Comparison of ENCODE assay signal across 32 cellular contexts in genomic region chr7:126163647-126164046, GRCh38.
DNase-seq lines count a peak whose midpoint lies in the region; ATAC-seq, FAIRE-seq and TF ChIP-seq lines count a peak whose summit lies in the region.
"Had no signal": no experiment of that assay in that cellular context is flagged by ENCODE, and none has a peak within 500 bp of the region (broad histone marks: within the 10 kb centered on the region; RNA-seq: fewer than 3 reads in every experiment).

No MANE protein-coding gene starts in this region.

- TF ChIP-seq EP300 in SK-N-SH (IDR thresholded peaks at IDR 0.05; ENCODE audit: borderline replicate concordance in 1 of 2, low read depth in 1 of 2, low read length in 1 of 2) (no peak), K562 (IDR thresholded peaks at IDR 0.05; ENCODE audit: low read length) (no peak)

- H3K79me2 ChIP-seq in SK-N-SH (ENCODE audit: insufficient read depth) (no peaks in the 10 kb centered on the region), K562 (ENCODE audit: control insufficient read depth, insufficient read depth, low read length) (no peaks in the 10 kb centered on the region)

- intact Hi-C loops in K562 (cut with micrococcal nuclease) = no loop called here

- H3K4me2 ChIP-seq in SK-N-SH (no peak overlapping the region), K562 (ENCODE audit: insufficient read depth, low read length) (no peak overlapping the region)
- H3K4me2 ChIP-seq: A549; BLaER1; BLaER1 treated with 17β-estradiol and CSF1 and Interleukin-3, amounts not matched to agents 10 nM and 100 nM had no signal

- H3K4me1 ChIP-seq in SK-N-SH (ENCODE audit: control insufficient read depth in 1 of 2, insufficient read depth in 2 of 2, low read depth in 1 of 2, low read length in 1 of 2) (no peaks in the 10 kb centered on the region; a peak in 1 of 4 replicates), HEK293 (ENCODE audit: control insufficient read depth, insufficient read depth, low read length) (no peaks in the 10 kb centered on the region), K562 (replicated peaks in 1 of 2; ENCODE audit: control insufficient read depth in 2 of 2, insufficient read depth in 2 of 2, low read length in 2 of 2) (no peaks in the 10 kb centered on the region)
- H3K4me1 ChIP-seq: A549; BE2C; BLaER1; BLaER1 treated with 17β-estradiol and CSF1 and Interleukin-3, amounts not matched to agents 10 nM and 100 nM; Caco-2 had no signal

- no peak overlapping the region for H3K4me3 ChIP-seq in SK-N-SH (ENCODE audit: low read depth in 2 of 2, low read length in 1 of 2)
- H3K4me3 ChIP-seq in HEK293 (ENCODE audit: low read depth, low read length) = no peak overlapping the region
- H3K4me3 ChIP-seq in K562 = no peak overlapping the region
- H3K4me3 ChIP-seq: A549; BLaER1; BLaER1 treated with 17β-estradiol and CSF1 and Interleukin-3, amounts not matched to agents 10 nM and 100 nM had no signal

- FAIRE-seq in K562 (lab: Jason Lieb, UNC) = no peak
- FAIRE-seq: A549, D721Med had no signal

- no TSS peak for BruUV-seq in K562 (replicated peaks; lab: Mats Ljungman, UMichigan)

- H3F3A ChIP-seq in SK-N-SH (replicated peaks; ENCODE audit: insufficient read depth) = no peaks in the 10 kb centered on the region

- ATAC-seq in SK-N-SH treated with all-trans-retinoic acid at 6 μM for 48 hours = no peak
- ATAC-seq in K562 = no peak
- no peak for ATAC-seq in HG03457 (IDR thresholded peaks at IDR 0.05; ENCODE audit: unreplicated experiment)
- ATAC-seq: A549; CD8-positive, alpha-beta T cell had no signal

- 0 out of 2 replicates have a peak, but pooled peaks cover 1% of the 10 kb centered on the region for H3K9me2 ChIP-seq in SK-N-SH

- H3K9ac ChIP-seq in SK-N-SH (no peak overlapping the region), K562 (ENCODE audit: insufficient read depth in 1 of 2, low read depth in 2 of 2, low read length in 2 of 2) (no peak overlapping the region)
- H3K9ac ChIP-seq: BLaER1; BLaER1 treated with 17β-estradiol and CSF1 and Interleukin-3, amounts not matched to agents 10 nM and 100 nM had no signal

- no peaks in the 10 kb centered on the region for H4K20me1 ChIP-seq in SK-N-SH (ENCODE audit: insufficient read depth)
- no peaks in the 10 kb centered on the region for H4K20me1 ChIP-seq in K562 (replicated peaks; ENCODE audit: control insufficient read depth, insufficient read depth, low read length)
- H4K20me1 ChIP-seq: BLaER1; BLaER1 treated with 17β-estradiol and CSF1 and Interleukin-3, amounts not matched to agents 10 nM and 100 nM had no signal

- CTCF ChIA-PET in SK-N-SH (lab: Yijun Ruan, JAX) (no interaction called here), HEK293 (lab: Yijun Ruan, JAX) (no interaction called here), K562 (lab: Yijun Ruan, JAX; ENCODE audit: low intra/inter-chr PET ratio) (no interaction called here)

- no peaks in the 10 kb centered on the region for H3K27me3 ChIP-seq in SK-N-SH (ENCODE audit: insufficient read depth)
- H3K27me3 ChIP-seq in K562 (ENCODE audit: control insufficient read depth in 2 of 2, insufficient read depth in 2 of 2, low read length in 2 of 2) = no peaks in the 10 kb centered on the region
- H3K27me3 ChIP-seq: BE2C; BLaER1; BLaER1 treated with 17β-estradiol and CSF1 and Interleukin-3, amounts not matched to agents 10 nM and 100 nM had no signal

- no peaks in the 10 kb centered on the region; the same call in 1 of the 2 replicates for H3K9me3 ChIP-seq in SK-N-SH
- H3K9me3 ChIP-seq in HEK293 (ENCODE audit: control insufficient read depth, insufficient read depth, low read depth, low read length) = no peaks in the 10 kb centered on the region
- H3K9me3 ChIP-seq in K562 (replicated peaks; ENCODE audit: control insufficient read depth, insufficient read depth, low read depth, low read length) = no peaks in the 10 kb centered on the region
- H3K9me3 ChIP-seq: BE2C, BLaER1, Caco-2 had no signal

- no peak for TF ChIP-seq CTCF in SK-N-SH (IDR thresholded peaks at IDR 0.05)
- no peak for TF ChIP-seq CTCF in HEK293 (tag by site-specific recombination; IDR thresholded peaks at IDR 0.05)
- no peak for TF ChIP-seq CTCF in K562 (IDR thresholded peaks at IDR 0.05 in 2 of 3, conservative IDR thresholded peaks at IDR 0.05 in 1 of 3; ENCODE audit: insufficient read depth in 2 of 3, low read depth in 1 of 3, low read length in 3 of 3)

- DNase-seq in SK-N-SH (no peak), K562 (ENCODE audit: extremely low read depth in 1 of 4, low spot score in 3 of 4) (no peak), OCI-M2 (lab: John Stamatoyannopoulos, UW; ENCODE audit: unreplicated experiment) (no peak)
- DNase-seq: 8988T; ACHN; AML-193; BE2C; C1 segment of cervical spinal cord; Caco-2; Calu3; CD4-positive, alpha-beta memory T cell; CD4-positive, alpha-beta T cell; CD4-positive, CD25-positive, alpha-beta regulatory T cell; CD8-positive, alpha-beta memory T cell; CD8-positive, alpha-beta T cell; COR-L47; DMS 273 treated with DMSO at 0.1 percent for 48 hours; DMS153; DMS53; DMS79; DMS79 treated with DMSO at 0.1 percent for 48 hours; DND-41; EL had no signal

- H3K9me1 ChIP-seq in K562 (ENCODE audit: control insufficient read depth, insufficient read depth, low read length) = no peaks in the 10 kb centered on the region

- no peak overlapping the region for H2AFZ ChIP-seq in SK-N-SH (ENCODE audit: low read depth)
- H2AFZ ChIP-seq in K562 (ENCODE audit: low read depth, low read length) = no peak overlapping the region

- in situ Hi-C loops in K562 (cut with MboI) = no loop called here

- WGBS in SK-N-SH (ENCODE audit: low lambda C conversion rate) = 3% methylated on average over 1 of the region's 1 CpG
- 0% methylated on average over 1 of the region's 1 CpG for WGBS in K562 (ENCODE audit: insufficient coverage, low coverage, missing lambda C conversion rate)

- TF ChIP-seq RAD21 in SK-N-SH (IDR thresholded peaks at IDR 0.05; ENCODE audit: low read length) (no peak), K562 (CRISPR knock-in tag; conservative IDR thresholded peaks at IDR 0.05 in 1 of 2, IDR thresholded peaks at IDR 0.05 in 1 of 2) (no peak)

- no peak overlapping the region for H3K27ac ChIP-seq in SK-N-SH (ENCODE audit: low read depth in 2 of 2, low read length in 1 of 2)
- no peak overlapping the region for H3K27ac ChIP-seq in HEK293 (ENCODE audit: extremely low read depth, low read depth, low read length)
- H3K27ac ChIP-seq in K562 (ENCODE audit: extremely low read depth, low read depth, low read length) = no peak overlapping the region
- H3K27ac ChIP-seq: 22Rv1; A549; BLaER1; BLaER1 treated with 17β-estradiol and CSF1 and Interleukin-3, amounts not matched to agents 10 nM and 100 nM; C4-2B had no signal

- no peak for TF ChIP-seq POLR2A in K562 (conservative IDR thresholded peaks at IDR 0.05)

- H3K36me3 ChIP-seq in SK-N-SH (replicated peaks in 1 of 2; ENCODE audit: control insufficient read depth in 1 of 2, insufficient read depth in 2 of 2, low read length in 1 of 2) = no peaks in the 10 kb centered on the region
- H3K36me3 ChIP-seq in HEK293 (ENCODE audit: control insufficient read depth in 2 of 2, insufficient read depth in 1 of 2, low read length in 2 of 2) = no peaks in the 10 kb centered on the region
- H3K36me3 ChIP-seq in K562 (ENCODE audit: control insufficient read depth, insufficient read depth, low read length) = no peaks in the 10 kb centered on the region
- H3K36me3 ChIP-seq: BE2C; BLaER1; BLaER1 treated with 17β-estradiol and CSF1 and Interleukin-3, amounts not matched to agents 10 nM and 100 nM had no signal

- POLR2A ChIA-PET in SK-N-SH (lab: Yijun Ruan, JAX) = no interaction called here
- POLR2A ChIA-PET in HEK293 (lab: Yijun Ruan, JAX) = no interaction called here
- POLR2A ChIA-PET in K562 (lab: Yijun Ruan, JAX) = no interaction called here

TF ChIP-seq in SK-N-SH treated with all-trans-retinoic acid at 6 μM for 48 hours, 23 proteins besides CTCF, POLR2A, EP300 and RAD21 (continues in another document):
- peak; percentile 73 for TF ChIP-seq ZNF8 (CRISPR knock-in tag; IDR thresholded peaks at IDR 0.05)

TF ChIP-seq in SK-N-SH, 30 proteins besides CTCF, POLR2A, EP300 and RAD21 (continues in another document):
- TF ChIP-seq MXI1 (IDR thresholded peaks at IDR 0.05; ENCODE audit: low read depth, low read length) = no peak
- no peak for TF ChIP-seq PBX3 (IDR thresholded peaks at IDR 0.05)
- TF ChIP-seq GABPA (IDR thresholded peaks at IDR 0.05; ENCODE audit: low read depth) = no peak

TF ChIP-seq in HEK293, 187 proteins besides CTCF, POLR2A, EP300 and RAD21:
- TF ChIP-seq ZNF146 (tag by site-specific recombination; IDR thresholded peaks at IDR 0.05) (0 out of 2 replicates have a peak, but pooled peaks have one; percentile 39), KLF1 (tag by site-specific recombination; IDR thresholded peaks at IDR 0.05) (no peak)

TF ChIP-seq in K562, 482 proteins besides CTCF, POLR2A, EP300 and RAD21:
- TF ChIP-seq REST (CRISPR knock-in tag; IDR thresholded peaks at IDR 0.05; ENCODE audit: low read depth) (no peak), ZNF146 (CRISPR knock-in tag; IDR thresholded peaks at IDR 0.05; ENCODE audit: unreplicated experiment) (peak; percentile 71), RBM25 (IDR thresholded peaks at IDR 0.05; ENCODE audit: low read depth, low read length, severe bottlenecking) (peak; percentile 24)
